11 cellular contexts compared by ENCODE assay signal in the genomic region with DNA sequence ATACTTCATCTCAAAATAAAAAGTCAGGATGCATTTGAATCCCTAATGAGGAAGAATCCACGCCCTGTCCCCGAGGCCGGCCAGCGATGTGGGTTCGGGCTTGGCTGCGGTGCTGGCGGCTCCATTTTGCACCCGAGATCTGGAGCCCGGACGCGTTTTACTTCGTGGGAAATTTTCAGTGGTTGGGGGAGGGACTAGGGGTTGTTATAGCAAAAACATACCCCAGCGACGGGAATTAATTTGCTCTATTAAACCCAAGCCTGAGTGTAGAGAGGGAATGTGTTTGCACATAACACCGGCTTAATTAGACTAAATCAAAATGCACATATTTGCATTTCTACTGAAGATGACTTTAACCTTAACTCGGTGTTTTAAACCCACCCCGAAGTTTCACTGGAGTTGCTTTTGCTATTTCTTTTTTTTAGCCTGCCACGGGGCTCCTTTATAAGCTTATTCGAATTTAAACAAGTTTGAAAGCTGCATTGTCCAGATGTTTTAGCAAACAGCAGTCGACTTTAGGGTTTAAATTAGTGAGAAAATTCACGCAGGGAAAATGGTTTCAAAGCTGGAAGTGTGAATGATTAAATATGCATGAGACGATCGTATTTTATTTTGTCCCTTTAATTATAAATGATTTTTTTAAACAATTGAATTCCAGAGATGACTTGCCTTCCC. TPM values are rescaled to one million over a fixed set of nuclear protein-coding genes. Genes with fewer than 3 reads are reported as not detected.
A peak's percentile ranks its signal among the peaks of the same experiment; 100 is the strongest.
DNase-seq lines count a peak whose midpoint lies in the region; TF ChIP-seq lines count a peak whose summit lies in the region.
"Had no signal": no experiment of that assay in that cellular context is flagged by ENCODE, and none has a peak within 500 bp of the region (broad histone marks: within the 10 kb centered on the region; RNA-seq: fewer than 3 reads in every experiment).

No MANE protein-coding gene starts in this region.

- H2BK5ac ChIP-seq in H9 (ENCODE audit: insufficient read length, low read length), result no peak overlapping the region
- H2BK5ac ChIP-seq in trophoblast cell (ENCODE audit: low read depth, low read length, poor library complexity), result no peak overlapping the region

- no peak overlapping the region; a peak in 1 of 7 replicates for H3K27ac Mint-ChIP-seq in H9

- H3K9me3 ChIP-seq in H9 (ENCODE audit: control insufficient read depth, low read depth, low read length), result no peaks in the 10 kb centered on the region
- H3K9me3 ChIP-seq in hepatocyte (ENCODE audit: low read depth), result no peaks in the 10 kb centered on the region
- H3K9me3 ChIP-seq in trophoblast cell (ENCODE audit: insufficient read depth, low read depth, low read length), result peaks cover 11% of the 10 kb centered on the region

- peaks cover 52 to 55% of the 10 kb centered on the region in 2 experiments for H3K4me1 Mint-ChIP-seq in H9

- H3K9ac ChIP-seq in H9 (ENCODE audit: extremely low read depth, insufficient read length, low read length) (no peak overlapping the region), trophoblast cell (ENCODE audit: low read length) (no peak overlapping the region)

- in situ Hi-C loops in astrocyte of the cerebellum (cut with HindIII; ENCODE audit: low sequenced_read_pairs), result loop anchor here (5.0 to 10.0 kb wide), 3 partner anchors 319 to 1161 kb away; no protein-coding TSS in a partner anchor

- H4K91ac ChIP-seq in H9 (ENCODE audit: insufficient read length, low read depth, low read length) (no peak overlapping the region), trophoblast cell (ENCODE audit: low read depth, low read length) (no peak overlapping the region)

- H3K36me3 Mint-ChIP-seq in H9 (ENCODE audit: insufficient read depth in 1 of 3, low read depth in 3 of 3), result no peaks in the 10 kb centered on the region; a peak in 2 of 7 replicates

- no peak overlapping the region for H2BK15ac ChIP-seq in H9 (ENCODE audit: low read depth, low read length)

- H3K27me3 ChIP-seq in H9 (ENCODE audit: insufficient read depth, low read length), result peaks cover 77% of the 10 kb centered on the region
- H3K27me3 ChIP-seq in hepatocyte, result peaks cover 88% of the 10 kb centered on the region
- H3K27me3 ChIP-seq in trophoblast cell (ENCODE audit: insufficient read depth, low read length), result peaks cover 91% of the 10 kb centered on the region

- WGBS in H9 (ENCODE audit: extremely low coverage, insufficient read length, low lambda C conversion rate), result no CpG with 5 or more reads among the region's 23 CpGs
- 29% methylated on average over 23 of the region's 23 CpGs for WGBS in hepatocyte (ENCODE audit: low lambda C conversion rate, missing lambda C conversion rate)
- no CpG with 5 or more reads among the region's 23 CpGs for WGBS in trophoblast cell (ENCODE audit: extremely low coverage, insufficient coverage, insufficient read length)

- H3K56ac ChIP-seq in H9 (ENCODE audit: insufficient read length, low read depth, low read length), result no peak overlapping the region

- no peak overlapping the region for H4K12ac ChIP-seq in trophoblast cell (ENCODE audit: low read depth, low read length)

- H3K4ac ChIP-seq in H9 (ENCODE audit: low read depth, low read length) (no peak overlapping the region), trophoblast cell (ENCODE audit: low read depth, low read length) (no peak overlapping the region)

- H4K8ac ChIP-seq in H9 (replicated peaks; ENCODE audit: insufficient read length, low read depth, low read length) (no peak overlapping the region), trophoblast cell (ENCODE audit: low read depth, low read length) (no peak overlapping the region)

- no peak overlapping the region for H2AFZ ChIP-seq in H9 (ENCODE audit: low read length)
- H2AFZ ChIP-seq in hepatocyte, result no peak overlapping the region
- H2AFZ ChIP-seq in trophoblast cell (ENCODE audit: insufficient read depth, low read length, poor library complexity), result no peak overlapping the region

- H3K14ac ChIP-seq in H9 (ENCODE audit: insufficient read depth, low read length) (no peak overlapping the region), trophoblast cell (ENCODE audit: low read length) (no peak overlapping the region)

- H4K5ac ChIP-seq in H9 (ENCODE audit: insufficient read length, low read depth, low read length), result no peak overlapping the region

- DNase-seq in H9, result no peak
- DNase-seq in astrocyte of the cerebellum (ENCODE audit: low read depth), result no peak
- no peak for DNase-seq in hepatocyte (ENCODE audit: low spot score)
- DNase-seq in skeletal muscle cell (ENCODE audit: low read depth), result no peak
- DNase-seq in amygdala (lab: John Stamatoyannopoulos, UW), result no peak
- DNase-seq in OCI-M2 (lab: John Stamatoyannopoulos, UW; ENCODE audit: unreplicated experiment), result no peak
- DNase-seq in trophoblast cell, result no peak
- DNase-seq: anterior cingulate cortex; NCI-H510A treated with DMSO at 0.1 percent for 48 hours; SHP77; stimulated activated naive CD4-positive, alpha-beta T cell treated with Interleukin-2 at 50 U/mL for 16 hours had no signal

- H3K36me3 ChIP-seq in hepatocyte (replicated peaks; ENCODE audit: insufficient read depth, low read depth), result no peaks in the 10 kb centered on the region
- no peaks in the 10 kb centered on the region for H3K36me3 ChIP-seq in trophoblast cell (ENCODE audit: control insufficient read depth in 1 of 2, insufficient read depth in 2 of 2, low read length in 2 of 2)

- peaks cover 94% of the 10 kb centered on the region for H3K27me3 Mint-ChIP-seq in H9 (ENCODE audit: low read depth)

- H2BK120ac ChIP-seq in H9 (ENCODE audit: low read depth, low read length, poor library complexity, severe bottlenecking), result no peak overlapping the region
- no peak overlapping the region for H2BK120ac ChIP-seq in trophoblast cell (ENCODE audit: insufficient read depth, low read length, poor library complexity)

- no peaks in the 10 kb centered on the region for H3K79me1 ChIP-seq in H9 (ENCODE audit: insufficient read depth, low read depth, low read length, poor library complexity, severe bottlenecking)
- no peaks in the 10 kb centered on the region for H3K79me1 ChIP-seq in trophoblast cell (ENCODE audit: low read length)

- H3K4me2 ChIP-seq in H9 (ENCODE audit: insufficient read depth, insufficient read length, low read length) (peak overlapping the region; percentile 65), hepatocyte (peak overlapping the region; percentile 91), trophoblast cell (ENCODE audit: low read length) (no peak overlapping the region)

- H3K79me2 ChIP-seq in H9 (ENCODE audit: insufficient read depth, low read length) (no peaks in the 10 kb centered on the region), hepatocyte (peaks cover 28% of the 10 kb centered on the region), trophoblast cell (ENCODE audit: control insufficient read depth, insufficient read depth, low read length, poor library complexity) (no peaks in the 10 kb centered on the region)

- no peak overlapping the region for H2BK20ac ChIP-seq in H9 (ENCODE audit: low read depth, low read length, poor library complexity, severe bottlenecking)

- H3K9me3 Mint-ChIP-seq in H9, result peaks cover 0 to 3% of the 10 kb centered on the region in 2 experiments; a peak in 4 of 5 replicates

- H3K4me3 Mint-ChIP-seq in H9, result peak overlapping the region; percentile 38 to 80

- H3K4me3 ChIP-seq in astrocyte of the cerebellum (ENCODE audit: low read depth, low read length) (peak overlapping the region; percentile 51), hepatocyte (no peak overlapping the region), skeletal muscle cell (ENCODE audit: low read depth, low read length) (peak overlapping the region; percentile 29), trophoblast cell (ENCODE audit: low read depth, low read length) (no peak overlapping the region)

- no peaks in the 10 kb centered on the region for H3K9me2 ChIP-seq in hepatocyte (replicated peaks; ENCODE audit: insufficient read depth)

- H3K18ac ChIP-seq in H9 (ENCODE audit: insufficient read length, low read depth, low read length) (no peak overlapping the region), trophoblast cell (ENCODE audit: low read length) (no peak overlapping the region)

- no peak for TF ChIP-seq CTCF in H9 (conservative IDR thresholded peaks at IDR 0.05)
- no peak for TF ChIP-seq CTCF in astrocyte of the cerebellum (IDR thresholded peaks at IDR 0.05; ENCODE audit: low read depth, low read length, missing control alignments)
- TF ChIP-seq CTCF in hepatocyte (IDR thresholded peaks at IDR 0.05; ENCODE audit: poor library complexity), result no peak

- H3T11ph ChIP-seq in H9 (ENCODE audit: low read length), result no peak overlapping the region

- H2AK5ac ChIP-seq in H9 (ENCODE audit: insufficient read length, low read length), result no peak overlapping the region
- H2AK5ac ChIP-seq in trophoblast cell (ENCODE audit: low read length), result no peak overlapping the region

- H3K23ac ChIP-seq in H9 (ENCODE audit: insufficient read length, low read depth, low read length) (no peak overlapping the region), trophoblast cell (ENCODE audit: low read length) (no peak overlapping the region)

- H4K20me1 ChIP-seq in H9 (ENCODE audit: control insufficient read depth, insufficient read depth, insufficient read length), result no peaks in the 10 kb centered on the region
- H4K20me1 ChIP-seq in hepatocyte (ENCODE audit: insufficient read depth, poor library complexity, severe bottlenecking), result peaks cover 17% of the 10 kb centered on the region

- H3K23me2 ChIP-seq in H9 (ENCODE audit: insufficient read length, low read depth, low read length, poor library complexity, severe bottlenecking), result peaks cover 45% of the 10 kb centered on the region

- H3K4me1 ChIP-seq in H9 (ENCODE audit: insufficient read depth, low read length) (no peaks in the 10 kb centered on the region), hepatocyte (ENCODE audit: insufficient read depth) (peaks cover 24% of the 10 kb centered on the region), trophoblast cell (ENCODE audit: control insufficient read depth in 1 of 2, insufficient read depth in 2 of 2, low read length in 2 of 2) (peaks cover 17 to 20% of the 10 kb centered on the region in 2 experiments)

- no peak overlapping the region for H2BK12ac ChIP-seq in H9 (ENCODE audit: insufficient read length, low read depth, low read length)
- no peak overlapping the region for H2BK12ac ChIP-seq in trophoblast cell (ENCODE audit: low read length)

- H3K27ac ChIP-seq in H9 (ENCODE audit: insufficient read length, low read depth, low read length) (no peak overlapping the region), hepatocyte (no peak overlapping the region), trophoblast cell (ENCODE audit: low read depth, low read length) (no peak overlapping the region)

RNA-seq across cellular contexts. Expression of a gene that starts 4.9 kb away (rescaled TPM):
- total RNA-seq in H9 (2021) (0.26 and 0.59 TPM in 2 replicates), hepatocyte (3.2 and 5.3 TPM in 2 replicates)
- 1.7 and 2.7 TPM in 2 replicates for polyA plus RNA-seq in hepatocyte
- polyA plus RNA-seq in trophoblast cell (2013), result 0.17 and 0.31 TPM in 2 replicates

Comparison
In these comparisons a context has a peak if more than half of its experiments do, and no peak if none do; other contexts are left out.
1. H3K4me3 ChIP-seq: peak in astrocyte of the cerebellum (single experiment) and skeletal muscle cell (single experiment); none in hepatocyte (single experiment) and trophoblast cell (single experiment).